ENCODE assay signal across 15 cellular contexts in the genomic region with DNA sequence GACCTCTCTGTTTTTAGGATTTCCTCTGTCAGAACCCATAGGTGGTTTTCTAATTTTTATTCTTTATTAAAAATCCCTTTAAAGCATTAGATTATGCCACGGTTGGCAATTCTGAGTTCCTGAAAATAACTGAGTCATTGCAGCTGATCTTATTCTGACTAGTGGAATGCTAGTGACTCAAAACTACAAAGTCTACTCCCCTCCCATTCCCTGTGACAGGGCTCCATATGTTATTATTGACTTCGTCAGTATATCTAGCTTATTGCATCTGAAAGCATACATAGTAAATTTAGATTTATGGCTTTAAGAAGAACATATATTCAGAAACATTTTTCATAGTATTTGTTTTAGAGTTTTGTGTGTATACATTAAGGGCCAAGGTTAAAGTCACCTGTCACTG. TPM values are rescaled to one million over a fixed set of nuclear protein-coding genes. Genes with fewer than 3 reads are reported as not detected.
DNase-seq lines count a peak whose midpoint lies in the region; ATAC-seq, FAIRE-seq and TF ChIP-seq lines count a peak whose summit lies in the region.
"Had no signal": no experiment of that assay in that cellular context is flagged by ENCODE, and none has a peak within 500 bp of the region (broad histone marks: within the 10 kb centered on the region; RNA-seq: fewer than 3 reads in every experiment).

No MANE protein-coding gene starts in this region.

- POLR2A ChIA-PET in T-cell (lab: Charles Lee), result no interaction called here

- no peak overlapping the region for H3K27ac Mint-ChIP-seq in T-cell

- DNase-seq in ACHN (peak; percentile 18), LHCN-M2 (ENCODE audit: low read depth) (peak; percentile 76), bronchial epithelial cell (ENCODE audit: low read depth) (peak; percentile 82), left colon (no peak), adrenal gland (no peak), T-cell (no peak)
- DNase-seq: activated T-cell treated with anti-CD3 and anti-CD28 coated beads for 4 hours; body of pancreas; KG1; NCI-H2171; stimulated activated CD4-positive, alpha-beta T cell treated with anti-CD3 and anti-CD28 coated beads, Interleukin-4, amount 100 ng/mL, for 24 hours had no signal

- no peak overlapping the region for H3K27ac ChIP-seq in adrenal gland
- H3K27ac ChIP-seq: body of pancreas, parathyroid adenoma had no signal

- ATAC-seq in left colon (peak; percentile 99), GM18520 (IDR thresholded peaks at IDR 0.05; ENCODE audit: unreplicated experiment) (no peak), T-cell (replicated peaks in 1 of 4) (no peak), HG02885 (IDR thresholded peaks at IDR 0.05; ENCODE audit: poor library complexity, unreplicated experiment) (no peak)
- ATAC-seq: body of pancreas had no signal

- no peaks in the 10 kb centered on the region for H3K27me3 ChIP-seq in bronchial epithelial cell (ENCODE audit: control insufficient read depth, insufficient read depth, low read length)
- H3K27me3 ChIP-seq in adrenal gland, result no peaks in the 10 kb centered on the region
- H3K27me3 ChIP-seq: body of pancreas had no signal

- no peaks in the 10 kb centered on the region for H3K9me3 ChIP-seq in adrenal gland (replicated peaks in 1 of 3)
- H3K9me3 ChIP-seq: body of pancreas had no signal

- peaks cover 5 to 12% (median 8%) of the 10 kb centered on the region in 3 donors for H3K9me3 Mint-ChIP-seq in T-cell

- peaks cover 0 to 19% of the 10 kb centered on the region in 2 donors for H3K4me1 ChIP-seq in adrenal gland (replicated peaks in 1 of 2)
- H3K4me1 ChIP-seq: body of pancreas, parathyroid adenoma had no signal

- no peak overlapping the region for H3K4me3 ChIP-seq in bronchial epithelial cell (ENCODE audit: low read depth, low read length)
- H3K4me3 ChIP-seq in adrenal gland, result no peak overlapping the region
- H3K4me3 ChIP-seq: body of pancreas had no signal

- peaks cover 45% of the 10 kb centered on the region for H3K36me3 Mint-ChIP-seq in T-cell

- H3K4me1 Mint-ChIP-seq in T-cell, result peaks cover 34 to 43% (median 37%) of the 10 kb centered on the region in 3 donors

- no peak for TF ChIP-seq CTCF in bronchial epithelial cell (IDR thresholded peaks at IDR 0.05; ENCODE audit: insufficient read depth, low read length, severe bottlenecking)
- TF ChIP-seq CTCF in adrenal gland (IDR thresholded peaks at IDR 0.05), result no peak

- no peak overlapping the region for H3K4me3 Mint-ChIP-seq in T-cell

- H3K36me3 ChIP-seq in bronchial epithelial cell (ENCODE audit: control insufficient read depth, insufficient read depth, low read length) (no peaks in the 10 kb centered on the region), adrenal gland (replicated peaks in 1 of 2) (no peaks in the 10 kb centered on the region)

- in situ Hi-C loops in ACHN (cut with HindIII; ENCODE audit: low pct_ligation_motif_present, low pct_unique_long_range_greater_than_20kb, low sequenced_read_pairs), result no loop called here

- FAIRE-seq in bronchial epithelial cell (lab: Jason Lieb, UNC), result no peak
- FAIRE-seq: G401.6 had no signal

- 47 to 61% (median 58%) methylated on average over 2 of the region's 2 CpGs for WGBS in adrenal gland, 4 donors

- TF ChIP-seq POLR2A in adrenal gland (IDR thresholded peaks at IDR 0.05), result no peak

- H3K27me3 Mint-ChIP-seq in T-cell, result no peaks in the 10 kb centered on the region

- CTCF ChIA-PET in T-cell (lab: Charles Lee), result interaction anchor here in 1 of 2 donors (1.2 kb wide), 1 partner anchor 15 kb away, joined by 3 read pairs; no protein-coding TSS in a partner anchor

- intact Hi-C loops in left colon (cut with DNase I, micrococcal nuclease), result no loop called here
- intact Hi-C loops in adrenal gland (cut with DNase I), result no loop called here

RNA-seq across cellular contexts. Expression of a gene that starts 38.5 kb away (rescaled TPM):
- total RNA-seq in LHCN-M2 (2014; rRNA removed), result 21.3 and 21.8 TPM in 2 replicates
- 12.1 TPM for polyA plus RNA-seq in LHCN-M2 (2012)
- 25.3 and 31.5 TPM in 2 replicates for total RNA-seq in bronchial epithelial cell
- 10 to 100 TPM; 44.7 to 52.0 TPM for total RNA-seq in left colon
- 10 to 100 TPM; 19.4 to 40.1 (median 32.9) TPM for total RNA-seq in adrenal gland
- polyA plus RNA-seq in adrenal gland, result 10 to 100 TPM in 1 of 3 donors, 1 to 10 TPM in 2; 3.4 to 18.7 (median 5.4) TPM
- total RNA-seq in T-cell, result 10 to 100 TPM; 68.4 to 91.5 (median 73.6) TPM

Comparison
In these comparisons a context has a peak if more than half of its experiments do, and no peak if none do; other contexts are left out.
1. DNase-seq: peak in ACHN (single experiment), LHCN-M2 (single experiment) and bronchial epithelial cell (single experiment); none in left colon (0 of 2), adrenal gland (0 of 7) and T-cell (0 of 34).